Comparison of ENCODE assay signal across 8 cellular contexts in the genomic region with DNA sequence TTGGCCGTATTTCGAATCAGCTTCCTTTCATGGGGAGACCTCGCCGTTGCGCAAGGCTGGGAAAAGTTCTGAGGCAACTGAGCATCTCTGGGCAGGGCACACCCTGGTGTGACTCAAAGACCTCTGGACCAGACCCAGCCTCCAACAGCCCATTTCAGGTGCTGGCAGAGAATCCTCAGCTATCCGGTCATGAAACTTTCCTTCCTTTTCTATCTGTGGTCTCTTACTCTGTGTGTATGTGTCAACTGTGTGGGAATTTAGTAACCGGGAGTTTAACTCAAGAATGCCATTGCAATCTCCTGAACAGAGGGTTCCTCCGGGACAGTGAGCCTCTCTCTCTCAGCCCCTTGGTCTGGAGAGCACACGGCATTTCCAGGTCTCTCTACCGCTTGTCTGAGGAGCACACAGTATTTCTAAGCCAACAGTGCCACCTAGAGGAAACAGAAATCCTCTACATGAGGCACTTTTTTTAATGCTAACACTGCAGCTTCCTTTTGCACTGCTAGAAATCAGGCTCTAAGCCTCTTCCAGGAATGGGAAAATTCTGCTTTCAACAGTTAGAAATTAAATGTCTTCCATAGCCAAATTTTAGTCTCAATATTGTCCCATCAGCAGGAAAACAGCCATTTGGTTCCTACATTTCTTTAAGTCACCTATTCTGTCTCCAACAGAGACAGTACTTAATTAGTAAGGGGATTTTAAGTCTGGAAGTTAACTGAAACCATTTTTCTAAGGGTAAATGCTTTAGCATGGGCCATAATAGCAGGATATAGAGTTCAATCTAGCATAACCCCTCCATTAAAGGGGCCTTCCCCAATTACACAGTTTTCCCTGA. TPM values are rescaled to one million over a fixed set of nuclear protein-coding genes. Genes with fewer than 3 reads are reported as not detected.
DNase-seq lines count a peak whose midpoint lies in the region; ATAC-seq and TF ChIP-seq lines count a peak whose summit lies in the region.

No MANE protein-coding gene starts in this region.

- H3K27ac ChIP-seq in GM23248 (peak overlapping the region; percentile 76), WERI-Rb-1 (no peak overlapping the region)

- peaks cover 34% of the 10 kb centered on the region for H3F3A ChIP-seq in GM23248 (ENCODE audit: insufficient read depth)

- H3K27me3 ChIP-seq in GM23248 (replicated peaks; ENCODE audit: insufficient read depth) (no peaks in the 10 kb centered on the region), WERI-Rb-1 (ENCODE audit: insufficient read depth, low read depth, severe bottlenecking) (no peaks in the 10 kb centered on the region)

- H3K4me1 ChIP-seq in GM23248 (ENCODE audit: insufficient read depth), result peaks cover 19% of the 10 kb centered on the region

- H3K79me2 ChIP-seq in GM23248 (ENCODE audit: insufficient read depth), result peaks cover 80% of the 10 kb centered on the region

- peaks cover 11% of the 10 kb centered on the region for H3K4me1 Mint-ChIP-seq in nephron progenitor cell

- no peak overlapping the region for H3K27ac Mint-ChIP-seq in nephron progenitor cell

- H3K9me3 Mint-ChIP-seq in nephron progenitor cell, result peaks cover 49% of the 10 kb centered on the region

- H3K4me3 ChIP-seq in GM23248 (peak overlapping the region; percentile 34; the same call in 1 of the 2 replicates), WERI-Rb-1 (ENCODE audit: low read depth, low read length) (no peak overlapping the region), fibroblast of villous mesenchyme (ENCODE audit: low read depth, low read length) (no peak overlapping the region)

- H3K4me2 ChIP-seq in GM23248 (ENCODE audit: unreplicated experiment), result peak overlapping the region; percentile 55

- peak; percentile 74 for TF ChIP-seq CTCF in WERI-Rb-1 (IDR thresholded peaks at IDR 0.05; ENCODE audit: low read depth, low read length)
- peak; percentile 82 for TF ChIP-seq CTCF in fibroblast of villous mesenchyme (IDR thresholded peaks at IDR 0.05; ENCODE audit: insufficient read depth, low read depth, low read length)
- peak; percentile 69 for TF ChIP-seq CTCF in nephron progenitor cell (IDR thresholded peaks at IDR 0.05)

- peak; percentile 52 for DNase-seq in DMS153 (lab: John Stamatoyannopoulos, UW)
- peak; percentile 91 for DNase-seq in GM23248
- peak; percentile 66 for DNase-seq in NCI-H2029 treated with DMSO at 0.1 percent for 48 hours (lab: John Stamatoyannopoulos, UW)
- DNase-seq in WERI-Rb-1, result peak; percentile 33
- DNase-seq in fibroblast of villous mesenchyme (ENCODE audit: low read depth), result peak; percentile 84
- peak; percentile 36 for DNase-seq in nephron progenitor cell
- no peak for DNase-seq in stimulated activated CD8-positive, alpha-beta memory T cell treated with anti-CD3 and anti-CD28 coated beads, Interleukin-4, amount 100 ng/mL, for 48 hours

- H3K9me2 ChIP-seq in GM23248 (ENCODE audit: insufficient read depth), result no peaks in the 10 kb centered on the region

- H3K9me3 ChIP-seq in GM23248 (ENCODE audit: low read depth), result no peaks in the 10 kb centered on the region
- peaks cover 7% of the 10 kb centered on the region for H3K9me3 ChIP-seq in WERI-Rb-1 (ENCODE audit: severe bottlenecking)

- no peak overlapping the region for H3K4me3 Mint-ChIP-seq in nephron progenitor cell

- 34 to 46% methylated on average over 10 of the region's 10 CpGs for WGBS in GM23248 (ENCODE audit: low coverage in 1 of 2, low lambda C conversion rate in 2 of 2, missing lambda C conversion rate in 2 of 2), 2 experiments

- no peak overlapping the region for H2AFZ ChIP-seq in GM23248

- in situ Hi-C loops in GM23248 (cut with MboI), result loop anchor here (10.0 kb wide), 1 partner anchor 296 kb away; no protein-coding TSS in a partner anchor

- no peak for ATAC-seq in GM21717 (IDR thresholded peaks at IDR 0.05; ENCODE audit: unreplicated experiment)

- peaks cover 6% of the 10 kb centered on the region; the same call in 1 of the 2 replicates for H4K20me1 ChIP-seq in GM23248 (ENCODE audit: insufficient read depth)

- no peaks in the 10 kb centered on the region for H3K27me3 Mint-ChIP-seq in nephron progenitor cell (ENCODE audit: low read depth, poor library complexity)

- peaks cover 44% of the 10 kb centered on the region for H3K36me3 Mint-ChIP-seq in nephron progenitor cell (ENCODE audit: low read depth)

- H3K36me3 ChIP-seq in GM23248 (ENCODE audit: low read depth) (no peaks in the 10 kb centered on the region), WERI-Rb-1 (no peaks in the 10 kb centered on the region)

- H3K9ac ChIP-seq in GM23248, result peak overlapping the region; percentile 42

RNA-seq across cellular contexts. Expression of gene PLN, which starts 32.7 kb away (rescaled TPM):
- not detected in 2 replicates for total RNA-seq in GM23248 (2014; rRNA removed; shearing (Covaris generic))
- polyA plus RNA-seq in GM23248 (2016; fragmentation: Nextera tagmentation; extraction: Ambion mirVana), result 0.49 TPM in 1 of 2 replicates, not detected in the other
- total RNA-seq in fibroblast of villous mesenchyme, result 5.2 and 7.4 TPM in 2 replicates
